In the genomic region with DNA sequence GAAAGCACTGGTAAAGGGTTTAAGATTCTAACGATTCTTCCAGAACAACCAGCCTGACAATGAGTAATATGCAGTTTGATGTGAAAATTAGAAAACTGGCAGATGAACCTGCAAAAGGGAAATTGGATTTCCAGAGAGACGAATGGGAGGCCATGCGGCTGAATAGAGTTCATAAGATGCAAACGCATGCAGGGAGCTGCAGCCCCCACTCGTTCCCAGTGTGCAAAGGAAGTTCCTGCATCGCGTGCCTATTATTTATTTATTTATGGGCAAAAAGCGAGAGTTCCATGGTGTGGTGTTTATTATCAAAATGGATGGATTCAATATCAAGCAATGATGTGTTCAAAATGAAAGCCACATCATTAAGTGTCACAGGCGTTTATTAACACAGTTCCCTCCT, we compare ENCODE assay signal across 19 cellular contexts.
DNase-seq lines count a peak whose midpoint lies in the region; ATAC-seq and TF ChIP-seq lines count a peak whose summit lies in the region.
"Had no signal": no experiment of that assay in that cellular context is flagged by ENCODE, and none has a peak within 500 bp of the region (broad histone marks: within the 10 kb centered on the region; RNA-seq: fewer than 3 reads in every experiment).

No MANE protein-coding gene starts in this region.

- peak; percentile 37 for DNase-seq in Ammon's horn (ENCODE audit: low spot score)
- DNase-seq in astrocyte of the hippocampus (ENCODE audit: low read depth, low spot score): peak; percentile 24
- DNase-seq in lower lobe of right lung: no peak
- no peak for DNase-seq in skeletal muscle cell (ENCODE audit: low read depth)
- no peak for DNase-seq in vagina (ENCODE audit: extremely low spot score in 2 of 2)
- DNase-seq in NCI-H446 (lab: John Stamatoyannopoulos, UW): no peak
- no peak for DNase-seq in NCI-H2081 treated with DMSO at 0.1 percent for 48 hours (lab: John Stamatoyannopoulos, UW)
- DNase-seq: AML-193, DMS79 treated with DMSO at 0.1 percent for 48 hours, H9, Karpas-422, NCI-H1417 treated with DMSO at 0.1 percent for 48 hours, NCI-H2029, NCI-H2171, NCI-H510A, NCI-H82, OCI-M1, Right ventricle myocardium superior had no signal

- ATAC-seq in lower lobe of right lung: no peak
- ATAC-seq: A549 had no signal

- H3K4me3 ChIP-seq in lower lobe of right lung: peak overlapping the region; percentile 31
- H3K4me3 ChIP-seq in skeletal muscle cell (ENCODE audit: low read depth, low read length): peak overlapping the region; percentile 14
- H3K4me3 ChIP-seq in vagina: no peak overlapping the region
- H3K4me3 ChIP-seq: A549 had no signal

- no peaks in the 10 kb centered on the region for H3K9me3 ChIP-seq in lower lobe of right lung
- H3K9me3 ChIP-seq in vagina: no peaks in the 10 kb centered on the region
- H3K9me3 ChIP-seq: A549 had no signal

- intact Hi-C loops in lower lobe of right lung (cut with DNase I): no loop called here
- intact Hi-C loops in vagina (cut with DNase I): no loop called here

- H3K36me3 ChIP-seq in lower lobe of right lung (no peaks in the 10 kb centered on the region), vagina (no peaks in the 10 kb centered on the region)

- no peaks in the 10 kb centered on the region for H3K4me1 ChIP-seq in lower lobe of right lung
- no peaks in the 10 kb centered on the region for H3K4me1 ChIP-seq in vagina
- H3K4me1 ChIP-seq: A549 had no signal

- no peak for TF ChIP-seq CTCF in lower lobe of right lung (IDR thresholded peaks at IDR 0.05)
- no peak for TF ChIP-seq CTCF in vagina (IDR thresholded peaks at IDR 0.05)

- H3K27ac ChIP-seq in lower lobe of right lung (no peak overlapping the region), vagina (no peak overlapping the region)
- H3K27ac ChIP-seq: A549 had no signal

- no peaks in the 10 kb centered on the region for H3K27me3 ChIP-seq in lower lobe of right lung (ENCODE audit: low read depth)
- no peaks in the 10 kb centered on the region for H3K27me3 ChIP-seq in vagina

- no peak for TF ChIP-seq POLR2A in vagina (IDR thresholded peaks at IDR 0.05)

Comparison
In these comparisons a context has a peak if more than half of its experiments do, and no peak if none do; other contexts are left out.
1. DNase-seq: peak in Ammon's horn (single experiment) and astrocyte of the hippocampus (single experiment); none in lower lobe of right lung (single experiment), skeletal muscle cell (single experiment), vagina (0 of 2), NCI-H446 (0 of 2) and NCI-H2081 treated with DMSO at 0.1 percent for 48 hours (single experiment).
2. H3K4me3 ChIP-seq: peak in lower lobe of right lung (single experiment) and skeletal muscle cell (single experiment); none in vagina (0 of 2).